In the genomic region with DNA sequence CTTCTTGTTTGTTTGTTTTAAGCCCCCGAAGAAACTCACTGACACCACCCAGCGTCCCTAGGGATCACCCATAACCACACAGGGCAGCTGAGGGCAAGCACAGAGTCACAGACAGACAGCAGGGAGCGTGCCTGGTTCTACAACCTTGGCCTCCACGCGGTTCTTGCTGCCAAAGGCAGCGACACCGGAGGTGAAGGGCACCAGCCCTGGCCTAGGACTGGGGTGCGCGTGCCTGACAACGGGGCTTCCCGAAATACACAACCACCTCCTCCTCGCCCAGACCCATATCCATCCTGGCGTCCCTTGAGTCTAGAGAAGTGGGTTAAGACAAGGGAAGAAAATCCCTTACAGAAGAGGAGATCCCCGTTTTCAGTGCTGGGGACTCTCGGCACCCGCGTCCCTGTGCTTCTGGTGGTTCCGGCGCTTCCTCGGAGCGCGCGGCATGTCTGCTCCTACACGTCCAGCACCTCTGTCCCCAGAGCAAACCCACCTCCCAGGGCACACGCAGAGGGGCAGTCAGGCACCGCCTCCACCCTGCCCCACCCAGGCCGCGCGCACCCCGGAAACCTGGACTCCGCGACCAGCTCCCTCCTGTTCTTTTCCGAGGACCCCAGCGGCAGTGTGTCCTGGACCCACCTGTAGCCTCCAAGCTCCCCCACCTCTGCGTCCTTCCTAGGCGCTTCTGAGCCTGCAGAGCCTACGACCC, we compare ENCODE assay signal across 8 cellular contexts. TPM values are rescaled to one million over a fixed set of nuclear protein-coding genes. Genes with fewer than 3 reads are reported as not detected.
A peak's percentile ranks its signal among the peaks of the same experiment; 100 is the strongest.
DNase-seq lines count a peak whose midpoint lies in the region; ATAC-seq, FAIRE-seq and TF ChIP-seq lines count a peak whose summit lies in the region.

No MANE protein-coding gene starts in this region.

- no peaks in the 10 kb centered on the region for H3K36me3 Mint-ChIP-seq in memory B cell
- H3K36me3 Mint-ChIP-seq in stimulated activated memory B cell treated with anti-CD40 and anti-IgM and Interleukin-4, amounts not matched to agents 10 μg/mL and 1 μg/mL and 100 μg/mL, for 72 hours: peaks cover 50% of the 10 kb centered on the region

- H3K9me3 Mint-ChIP-seq in memory B cell: no peaks in the 10 kb centered on the region
- peaks cover 2% of the 10 kb centered on the region for H3K9me3 Mint-ChIP-seq in stimulated activated memory B cell treated with anti-CD40 and anti-IgM and Interleukin-4, amounts not matched to agents 10 μg/mL and 1 μg/mL and 100 μg/mL, for 72 hours

- peak overlapping the region; percentile 91 for H3K27ac Mint-ChIP-seq in memory B cell
- peak overlapping the region; percentile 100 for H3K27ac Mint-ChIP-seq in stimulated activated memory B cell treated with anti-CD40 and anti-IgM and Interleukin-4, amounts not matched to agents 10 μg/mL and 1 μg/mL and 100 μg/mL, for 72 hours

- DNase-seq in AG09309 (ENCODE audit: low read depth) (no peak), GM19239 (ENCODE audit: insufficient read length, low spot score) (peak; percentile 54), dermis blood vessel endothelial cell (peak; percentile 36), memory B cell (ENCODE audit: low spot score in 2 of 2) (peak; percentile 46 to 53), COLO829 (ENCODE audit: low spot score) (no peak)
- peak; percentile 70 for DNase-seq in activated CD4-positive, CD25-positive, alpha-beta regulatory T cell treated with anti-CD3 and anti-CD28 coated beads, Interleukin-2, amount 50 U/mL, for 72 hours

- H3K4me3 Mint-ChIP-seq in memory B cell: peak overlapping the region; percentile 89
- H3K4me3 Mint-ChIP-seq in stimulated activated memory B cell treated with anti-CD40 and anti-IgM and Interleukin-4, amounts not matched to agents 10 μg/mL and 1 μg/mL and 100 μg/mL, for 72 hours: peak overlapping the region; percentile 99

- no peak for FAIRE-seq in GM19239 (lab: Jason Lieb, UNC)

- peak overlapping the region; percentile 93 for H3K4me3 ChIP-seq in AG09309 (ENCODE audit: control insufficient read depth, low read depth, low read length)

- peaks cover 19% of the 10 kb centered on the region for H3K27me3 Mint-ChIP-seq in memory B cell
- H3K27me3 Mint-ChIP-seq in stimulated activated memory B cell treated with anti-CD40 and anti-IgM and Interleukin-4, amounts not matched to agents 10 μg/mL and 1 μg/mL and 100 μg/mL, for 72 hours: peaks cover 5% of the 10 kb centered on the region

- peaks cover 56% of the 10 kb centered on the region for H3K4me1 Mint-ChIP-seq in memory B cell
- peaks cover 79% of the 10 kb centered on the region for H3K4me1 Mint-ChIP-seq in stimulated activated memory B cell treated with anti-CD40 and anti-IgM and Interleukin-4, amounts not matched to agents 10 μg/mL and 1 μg/mL and 100 μg/mL, for 72 hours

- ATAC-seq in HG03460 (IDR thresholded peaks at IDR 0.05; ENCODE audit: unreplicated experiment) (peak; percentile 8), memory B cell (ENCODE audit: low read depth) (peak; percentile 41)
- ATAC-seq in stimulated activated memory B cell treated with anti-CD40 and anti-IgM and Interleukin-4, amounts not matched to agents 10 μg/mL and 1 μg/mL and 100 μg/mL, for 72 hours: peak; percentile 69

- no peak for TF ChIP-seq CTCF in AG09309 (IDR thresholded peaks at IDR 0.05; ENCODE audit: control insufficient read depth, insufficient read depth, low read depth, low read length, missing control alignments)

RNA-seq across cellular contexts. Expression of a gene that starts 0.9 kb away (rescaled TPM):
- 47.3 and 47.8 TPM in 2 replicates for total RNA-seq in dermis blood vessel endothelial cell

Comparison
In these comparisons a context has a peak if more than half of its experiments do, and no peak if none do; other contexts are left out.
1. DNase-seq: peak in GM19239 (single experiment), activated CD4-positive, CD25-positive, alpha-beta regulatory T cell treated with anti-CD3 and anti-CD28 coated beads, Interleukin-2, amount 50 U/mL, for 72 hours (single experiment), dermis blood vessel endothelial cell (single experiment) and memory B cell (2 of 2); none in AG09309 (single experiment) and COLO829 (single experiment).
2. ATAC-seq: peak in every context shown above with its lines; median percentile 69 in stimulated activated memory B cell treated with anti-CD40 and anti-IgM and Interleukin-4, amounts not matched to agents 10 μg/mL and 1 μg/mL and 100 μg/mL, for 72 hours; 41 in memory B cell; 8 in HG03460.